ENCODE assay signal across 18 cellular contexts in genomic region chr17:65633146-65633881, GRCh38.
"Had no signal": no experiment of that assay in that cellular context is flagged by ENCODE, and none has a peak within 500 bp of the region (broad histone marks: within the 10 kb centered on the region; RNA-seq: fewer than 3 reads in every experiment).

No MANE protein-coding gene starts in this region.

- H3K27me3 ChIP-seq: cardiac muscle cell, tibial nerve, vagina had no signal

- H3K27ac ChIP-seq: cardiac muscle cell, tibial nerve, vagina had no signal

- H3K36me3 ChIP-seq: cardiac muscle cell, lower lobe of right lung, vagina had no signal

- DNase-seq: activated CD4-positive, alpha-beta T cell treated with anti-CD3 and anti-CD28 coated beads for 36 hours; activated CD4-positive, alpha-beta T cell treated with anti-CD3 and anti-CD28 coated beads, Interleukin-2, amount 50 U/mL, for 48 hours; activated T-cell treated with anti-CD3 and anti-CD28 coated beads for 4 hours; amniotic stem cell; effector memory CD8-positive, alpha-beta T cell; left cardiac atrium; lower lobe of right lung; nephron progenitor cell; retina; stimulated activated CD4-positive, alpha-beta T cell treated with anti-CD3 and anti-CD28 coated beads, Interleukin-12 subunit alpha, Interleukin-12 subunit beta, amount 100 ng/mL, for 4 hours; stimulated activated CD4-positive, alpha-beta T cell treated with anti-CD3 and anti-CD28 coated beads, Interleukin-1b, Interleukin-23, amount 100 ng/mL, for 48 hours; stimulated activated CD8-positive, alpha-beta memory T cell treated with anti-CD3 and anti-CD28 coated beads, Interleukin-4, amount 100 ng/mL, for 48 hours; stimulated activated naive CD4-positive, alpha-beta T cell had no signal

- ATAC-seq: activated CD4-positive, alpha-beta T cell treated with anti-CD3 and anti-CD28 coated beads for 36 hours; effector memory CD8-positive, alpha-beta T cell; left cardiac atrium; WTC11 had no signal

- FAIRE-seq: TTC549 had no signal

- H3K9me3 ChIP-seq: lower lobe of right lung, tibial nerve, vagina had no signal

- H3K4me3 ChIP-seq: cardiac muscle cell, lower lobe of right lung, tibial nerve, vagina had no signal
